ENCODE assay signal across 8 cellular contexts in genomic region chr10:88986549-88987242, GRCh38. TPM values are rescaled to one million over a fixed set of nuclear protein-coding genes. Genes with fewer than 3 reads are reported as not detected.
DNase-seq lines count a peak whose midpoint lies in the region; ATAC-seq and TF ChIP-seq lines count a peak whose summit lies in the region.

No MANE protein-coding gene starts in this region.

- no peak overlapping the region for H3K27ac ChIP-seq in neural cell (ENCODE audit: low read length)

- H3K27me3 Mint-ChIP-seq in chondrocyte (ENCODE audit: low read depth), result no peaks in the 10 kb centered on the region

- TF ChIP-seq CTCF in chondrocyte (IDR thresholded peaks at IDR 0.05) (peak; percentile 100), neural cell (IDR thresholded peaks at IDR 0.05; ENCODE audit: poor library complexity, severe bottlenecking) (peak; percentile 38)

- peaks cover 54% of the 10 kb centered on the region for H3K4me1 Mint-ChIP-seq in chondrocyte (ENCODE audit: low read depth)

- no peaks in the 10 kb centered on the region for H3K79me2 ChIP-seq in neural cell (replicated peaks; ENCODE audit: insufficient read depth, low read length)

- no peak for ATAC-seq in HG03095 (IDR thresholded peaks at IDR 0.05; ENCODE audit: unreplicated experiment)
- ATAC-seq in HG03378 (IDR thresholded peaks at IDR 0.05; ENCODE audit: unreplicated experiment), result no peak

- H3K9me3 Mint-ChIP-seq in chondrocyte (ENCODE audit: low read depth), result no peaks in the 10 kb centered on the region

- no peaks in the 10 kb centered on the region for H3K36me3 ChIP-seq in neural cell (ENCODE audit: insufficient read depth, low read length)

- no peaks in the 10 kb centered on the region for H3K36me3 Mint-ChIP-seq in chondrocyte (ENCODE audit: low read depth)

- no peak for TF ChIP-seq EP300 in neural cell (conservative IDR thresholded peaks at IDR 0.05; ENCODE audit: poor library complexity, severe bottlenecking)

- no peaks in the 10 kb centered on the region for H3K9me2 ChIP-seq in neural cell (ENCODE audit: insufficient read depth, low read length)

- TF ChIP-seq RAD21 in neural cell (conservative IDR thresholded peaks at IDR 0.05), result no peak

- H3K27ac Mint-ChIP-seq in chondrocyte (ENCODE audit: unreplicated experiment), result no peak overlapping the region

- peaks cover 21% of the 10 kb centered on the region for H3K27me3 ChIP-seq in neural cell (ENCODE audit: insufficient read depth, low read depth, low read length)

- peak; percentile 31 for DNase-seq in NCI-H82 (lab: John Stamatoyannopoulos, UW)
- no peak for DNase-seq in NCI-H82 treated with DMSO at 0.1 percent for 48 hours (lab: John Stamatoyannopoulos, UW; ENCODE audit: unreplicated experiment)
- DNase-seq in MV-4-11 (lab: John Stamatoyannopoulos, UW), result peak; percentile 26
- DNase-seq in chondrocyte (ENCODE audit: low spot score), result no peak
- DNase-seq in NOMO-1 (lab: John Stamatoyannopoulos, UW; ENCODE audit: unreplicated experiment in 2 of 2), result no peak

- no peak overlapping the region for H3K4me3 Mint-ChIP-seq in chondrocyte (ENCODE audit: unreplicated experiment)

- H3K4me2 ChIP-seq in neural cell (ENCODE audit: low read length), result no peak overlapping the region

- no peaks in the 10 kb centered on the region for H4K20me1 ChIP-seq in neural cell (ENCODE audit: insufficient read depth)

- H3K9ac ChIP-seq in neural cell (ENCODE audit: low read length), result no peak overlapping the region

- no peaks in the 10 kb centered on the region for H3K9me3 ChIP-seq in neural cell (ENCODE audit: low read length)

- H3K4me3 ChIP-seq in neural cell (ENCODE audit: low read length), result no peak overlapping the region

- no peak overlapping the region for H2AFZ ChIP-seq in neural cell (ENCODE audit: low read depth, low read length)

- H3F3A ChIP-seq in neural cell (ENCODE audit: insufficient read depth, low read length, poor library complexity, severe bottlenecking), result no peaks in the 10 kb centered on the region

TF ChIP-seq in neural cell, 6 proteins besides CTCF, POLR2A, EP300 and RAD21:
- TF ChIP-seq MXI1 (conservative IDR thresholded peaks at IDR 0.05; ENCODE audit: poor library complexity, severe bottlenecking), result no peak
- TF ChIP-seq EZH2 (IDR thresholded peaks at IDR 0.05; ENCODE audit: borderline replicate concordance, insufficient read depth, low read length, poor library complexity, severe bottlenecking), result no peak
- TF ChIP-seq SMC3 (conservative IDR thresholded peaks at IDR 0.05; ENCODE audit: poor library complexity), result no peak
- TF ChIP-seq REST (IDR thresholded peaks at IDR 0.05; ENCODE audit: borderline replicate concordance), result no peak

RNA-seq across cellular contexts. Expression of gene FAS, which starts 3.9 kb away (rescaled TPM):
- 11.2 to 11.6 TPM (median 11.5 TPM) in 3 replicates for total RNA-seq in chondrocyte
- 1.2 and 2.5 TPM in 2 replicates for polyA plus RNA-seq in neural cell
- 1.6 and 3.7 TPM in 2 replicates for polyA minus RNA-seq in neural cell

RNA-seq across cellular contexts. Expression of gene ACTA2, which starts 34.1 kb away (rescaled TPM):
- total RNA-seq in chondrocyte, result 846 to 4,145 TPM (median 3,929 TPM) in 3 replicates
- 0.53 and 1.2 TPM in 2 replicates for polyA plus RNA-seq in neural cell
- polyA minus RNA-seq in neural cell, result 0.58 and 0.97 TPM in 2 replicates

Comparison
In these comparisons a context has a peak if more than half of its experiments do, and no peak if none do; other contexts are left out.
1. DNase-seq: peak in NCI-H82 (single experiment) and MV-4-11 (single experiment); none in NCI-H82 treated with DMSO at 0.1 percent for 48 hours (single experiment), chondrocyte (single experiment) and NOMO-1 (0 of 2).